In genomic region chr7:35865287-35865686, GRCh38 we compare ENCODE assay signal across 27 cellular contexts.
"Had no signal": no experiment of that assay in that cellular context is flagged by ENCODE, and none has a peak within 500 bp of the region (broad histone marks: within the 10 kb centered on the region; RNA-seq: fewer than 3 reads in every experiment).

No MANE protein-coding gene starts in this region.

- H3K4me3 ChIP-seq: ascending aorta, body of pancreas, MG63, SK-N-MC had no signal

- H3K27me3 Mint-ChIP-seq: activated B cell treated with CpG ODN at 0.5 μM for 24 hours; activated CD4-positive, alpha-beta T cell treated with anti-CD3 and anti-CD28 coated beads, Interleukin-2, amount 10 ng/mL, durations not matched to agents 24 days and 14 days; activated CD8-positive, alpha-beta memory T cell treated with anti-CD3 and anti-CD28 coated beads, Interleukin-2, amount 10 ng/mL, durations not matched to agents 7 days and 5 days; activated naive CD4-positive, alpha-beta T cell treated with anti-CD3 and anti-CD28 coated beads, Interleukin-2, amount 50 U/mL, for 24 hours; activated T-cell treated with anti-CD3 and anti-CD28 coated beads, Interleukin-2, amount 50 U/mL, for 24 hours; T-cell had no signal

- ATAC-seq: activated CD8-positive, alpha-beta memory T cell treated with anti-CD3 and anti-CD28 coated beads, Interleukin-2, amount 10 ng/mL, durations not matched to agents 7 days and 5 days; body of pancreas; T-cell had no signal

- DNase-seq: activated B cell treated with CpG ODN at 0.5 μM for 24 hours; activated CD4-positive, alpha-beta T cell treated with anti-CD3 and anti-CD28 coated beads for 1 hour; activated CD4-positive, alpha-beta T cell treated with anti-CD3 and anti-CD28 coated beads, Interleukin-2, amount 10 ng/mL, durations not matched to agents 24 days and 14 days; activated CD4-positive, alpha-beta T cell treated with anti-CD3 and anti-CD28 coated beads, Interleukin-2, amount 50 U/mL, for 48 hours; activated CD8-positive, alpha-beta memory T cell treated with anti-CD3 and anti-CD28 coated beads, Interleukin-2, amount 10 ng/mL, durations not matched to agents 7 days and 5 days; activated effector memory CD4-positive, alpha-beta T cell treated with Interleukin-2 at 50 U/mL for 16 hours; activated naive CD4-positive, alpha-beta T cell; activated T-cell treated with anti-CD3 and anti-CD28 coated beads, Interleukin-2, amount 50 U/mL, for 24 hours; amniotic stem cell; body of pancreas; MG63; MV-4-11; NCI-H1105; NCI-H1436; NCI-H1694 treated with DMSO at 0.1 percent for 48 hours; NCI-H2029 treated with DMSO at 0.1 percent for 48 hours; NCI-H345; NCI-H510A; NCI-H526 treated with DMSO at 0.1 percent for 48 hours; NCI-H82; T-cell; T-helper 2 cell; T1000 had no signal

- H3K4me3 Mint-ChIP-seq: activated B cell treated with CpG ODN at 0.5 μM for 24 hours; activated CD4-positive, alpha-beta T cell treated with anti-CD3 and anti-CD28 coated beads, Interleukin-2, amount 10 ng/mL, durations not matched to agents 24 days and 14 days; activated CD8-positive, alpha-beta memory T cell treated with anti-CD3 and anti-CD28 coated beads, Interleukin-2, amount 10 ng/mL, durations not matched to agents 7 days and 5 days; activated naive CD4-positive, alpha-beta T cell treated with anti-CD3 and anti-CD28 coated beads, Interleukin-2, amount 50 U/mL, for 24 hours; activated T-cell treated with anti-CD3 and anti-CD28 coated beads, Interleukin-2, amount 50 U/mL, for 24 hours; activated T-helper 1 cell treated with anti-CD3 and anti-CD28 coated beads, Interleukin-12 subunit alpha, Interleukin-12 subunit beta, Interleukin-2, Interleukin-4 antibody, amounts not matched to agents 30 ng/mL and 10 ng/mL and 1 ng/mL, durations not matched to agents 14 hours and 24 hours and 36 hours; T-cell had no signal

- H3K9me3 Mint-ChIP-seq: activated B cell treated with CpG ODN at 0.5 μM for 24 hours; activated CD4-positive, alpha-beta T cell treated with anti-CD3 and anti-CD28 coated beads, Interleukin-2, amount 10 ng/mL, durations not matched to agents 24 days and 14 days; activated naive CD4-positive, alpha-beta T cell treated with anti-CD3 and anti-CD28 coated beads, Interleukin-2, amount 50 U/mL, for 24 hours; activated T-cell treated with anti-CD3 and anti-CD28 coated beads, Interleukin-2, amount 50 U/mL, for 24 hours; activated T-helper 1 cell treated with anti-CD3 and anti-CD28 coated beads, Interleukin-12 subunit alpha, Interleukin-12 subunit beta, Interleukin-2, Interleukin-4 antibody, amounts not matched to agents 30 ng/mL and 10 ng/mL and 1 ng/mL, durations not matched to agents 14 hours and 24 hours and 36 hours; T-cell had no signal

- H3K27ac Mint-ChIP-seq: activated CD4-positive, alpha-beta T cell treated with anti-CD3 and anti-CD28 coated beads, Interleukin-2, amount 10 ng/mL, durations not matched to agents 24 days and 14 days; activated CD8-positive, alpha-beta memory T cell treated with anti-CD3 and anti-CD28 coated beads, Interleukin-2, amount 10 ng/mL, durations not matched to agents 7 days and 5 days; activated T-helper 1 cell treated with anti-CD3 and anti-CD28 coated beads, Interleukin-12 subunit alpha, Interleukin-12 subunit beta, Interleukin-2, Interleukin-4 antibody, amounts not matched to agents 30 ng/mL and 10 ng/mL and 1 ng/mL, durations not matched to agents 14 hours and 24 hours and 36 hours had no signal
